ENCODE assay signal across 15 cellular contexts in genomic region chr1:223486366-223486765, GRCh38.
DNase-seq lines count a peak whose midpoint lies in the region; ATAC-seq, FAIRE-seq and TF ChIP-seq lines count a peak whose summit lies in the region.
"Had no signal": no experiment of that assay in that cellular context is flagged by ENCODE, and none has a peak within 500 bp of the region (broad histone marks: within the 10 kb centered on the region; RNA-seq: fewer than 3 reads in every experiment).

No MANE protein-coding gene starts in this region.

- dilution Hi-C loops in mammary epithelial cell (cut with HindIII; ENCODE audit: low sequenced_read_pairs), result no loop called here

- H3K36me3 ChIP-seq in mammary epithelial cell (ENCODE audit: insufficient read depth, low read length) (no peaks in the 10 kb centered on the region), body of pancreas (replicated peaks in 1 of 2; ENCODE audit: insufficient read depth in 1 of 2, low read depth in 2 of 2) (no peaks in the 10 kb centered on the region)
- H3K36me3 ChIP-seq: BLaER1 treated with 17β-estradiol and CSF1 and Interleukin-3, amounts not matched to agents 10 nM and 100 nM; gastrocnemius medialis had no signal

- H3K4me1 ChIP-seq in A549 (no peaks in the 10 kb centered on the region), mammary epithelial cell (ENCODE audit: insufficient read depth, low read length) (peaks cover 1% of the 10 kb centered on the region), body of pancreas (no peaks in the 10 kb centered on the region)
- H3K4me1 ChIP-seq: gastrocnemius medialis had no signal

- H4K20me1 ChIP-seq in mammary epithelial cell (ENCODE audit: insufficient read depth, low read length), result no peaks in the 10 kb centered on the region
- H4K20me1 ChIP-seq: BLaER1 treated with 17β-estradiol and CSF1 and Interleukin-3, amounts not matched to agents 10 nM and 100 nM had no signal

- H2AFZ ChIP-seq in mammary epithelial cell (ENCODE audit: low read depth, low read length), result no peak overlapping the region

- H3K4me2 ChIP-seq in A549 (no peak overlapping the region), mammary epithelial cell (ENCODE audit: insufficient read depth, low read depth, low read length) (no peak overlapping the region)
- H3K4me2 ChIP-seq: BLaER1 treated with 17β-estradiol and CSF1 and Interleukin-3, amounts not matched to agents 10 nM and 100 nM had no signal

- CTCF ChIA-PET in A549 (lab: Yijun Ruan, JAX) (interaction anchor here (1.3 kb wide), 1 partner anchor 11 kb away, joined by 3 read pairs; no protein-coding TSS in a partner anchor), mammary epithelial cell (lab: Charles Lee; ENCODE audit: low non-redundant PET) (no interaction called here)

- BruUV-seq in mammary epithelial cell (replicated peaks; lab: Mats Ljungman, UMichigan), result no TSS peak

- 61% methylated on average over 3 of the region's 3 CpGs for WGBS in A549 (ENCODE audit: missing lambda C conversion rate)
- WGBS in mammary epithelial cell (ENCODE audit: low coverage, missing lambda C conversion rate), result 86% methylated on average over 3 of the region's 3 CpGs
- 59% methylated on average over 3 of the region's 3 CpGs for WGBS in body of pancreas, 2 donors

- no peaks in the 10 kb centered on the region for H3K27me3 ChIP-seq in mammary epithelial cell (ENCODE audit: insufficient read depth, low read length)
- no peaks in the 10 kb centered on the region for H3K27me3 ChIP-seq in body of pancreas
- H3K27me3 ChIP-seq: BLaER1 treated with 17β-estradiol and CSF1 and Interleukin-3, amounts not matched to agents 10 nM and 100 nM had no signal

- H3K27ac ChIP-seq in A549, result no peak overlapping the region
- H3K27ac ChIP-seq in mammary epithelial cell (ENCODE audit: insufficient read depth, low read depth, low read length), result no peak overlapping the region
- no peak overlapping the region for H3K27ac ChIP-seq in body of pancreas
- H3K27ac ChIP-seq: BLaER1 treated with 17β-estradiol and CSF1 and Interleukin-3, amounts not matched to agents 10 nM and 100 nM; gastrocnemius medialis had no signal

- no peak for TF ChIP-seq POLR2A in A549 (IDR thresholded peaks at IDR 0.05; ENCODE audit: low read length)
- TF ChIP-seq POLR2A in body of pancreas (IDR thresholded peaks at IDR 0.05), result no peak

- in situ Hi-C loops in mammary epithelial cell (cut with MboI; ENCODE audit: low sequenced_read_pairs in 2 of 2), result no loop called here

- TF ChIP-seq CTCF in A549 (IDR thresholded peaks at IDR 0.05) (no peak), GM12864 (IDR thresholded peaks at IDR 0.05; ENCODE audit: low read depth, low read length, missing control alignments) (peak; percentile 27), mammary epithelial cell (conservative IDR thresholded peaks at IDR 0.05 in 1 of 2, IDR thresholded peaks at IDR 0.05 in 1 of 2; ENCODE audit: extremely low read depth in 1 of 2, insufficient read depth in 1 of 2, low read depth in 1 of 2, low read length in 2 of 2) (peak; percentile 10 to 35), body of pancreas (IDR thresholded peaks at IDR 0.05) (peak in 2 of 7 experiments; percentile 8 to 14)

- TF ChIP-seq RAD21 in A549 (conservative IDR thresholded peaks at IDR 0.05 in 1 of 2, IDR thresholded peaks at IDR 0.05 in 1 of 2), result 0 out of 5 replicates have a peak, but pooled peaks of 1 of the 2 experiments have one; percentile 4

- no peak for TF ChIP-seq EP300 in A549 (IDR thresholded peaks at IDR 0.05)

- ATAC-seq in A549 (peak; percentile 11 to 60; a peak in 3 of 6 replicates), body of pancreas (no peak)
- ATAC-seq: activated CD4-positive, alpha-beta T cell treated with anti-CD3 and anti-CD28 coated beads for 36 hours; activated T-cell treated with anti-CD3 and anti-CD28 coated beads, Interleukin-2, amount 50 U/mL, for 72 hours; gastrocnemius medialis had no signal

- H3K4me3 ChIP-seq in A549 (no peak overlapping the region), GM12864 (ENCODE audit: low read depth, low read length) (no peak overlapping the region), mammary epithelial cell (replicated peaks in 1 of 3; ENCODE audit: insufficient read depth in 1 of 3, low read depth in 2 of 3, low read length in 3 of 3) (no peak overlapping the region), body of pancreas (no peak overlapping the region)
- H3K4me3 ChIP-seq: BLaER1 treated with 17β-estradiol and CSF1 and Interleukin-3, amounts not matched to agents 10 nM and 100 nM; gastrocnemius medialis had no signal

- no peaks in the 10 kb centered on the region for H3K79me2 ChIP-seq in mammary epithelial cell (ENCODE audit: insufficient read depth, low read length)

- no peak for FAIRE-seq in A549 (lab: Jason Lieb, UNC)

- H3K9ac ChIP-seq in mammary epithelial cell (ENCODE audit: insufficient read depth, low read length), result no peak overlapping the region
- H3K9ac ChIP-seq: BLaER1 treated with 17β-estradiol and CSF1 and Interleukin-3, amounts not matched to agents 10 nM and 100 nM had no signal

- DNase-seq in A549 (ENCODE audit: low read depth in 1 of 2, low spot score in 1 of 2), result no peak
- no peak for DNase-seq in GM12864 (ENCODE audit: low read depth)
- peak; percentile 47 for DNase-seq in NCI-H2171 (lab: John Stamatoyannopoulos, UW)
- DNase-seq in mammary epithelial cell, result no peak
- no peak for DNase-seq in activated CD4-positive, alpha-beta T cell treated with anti-CD3 and anti-CD28 coated beads, Interleukin-2, amount 50 U/mL, for 4 hours
- DNase-seq in A172 (ENCODE audit: low spot score), result no peak
- DNase-seq in body of pancreas, result no peak
- DNase-seq in NK-92 treated with Interleukin-12 subunit alpha and Interleukin-12 subunit beta, amount 100 ng/mL, for 24 hours (lab: John Stamatoyannopoulos, UW), result no peak
- DNase-seq: activated CD4-positive, alpha-beta T cell treated with anti-CD3 and anti-CD28 coated beads for 36 hours; activated T-cell treated with anti-CD3 and anti-CD28 coated beads, Interleukin-2, amount 50 U/mL, for 72 hours; effector CD8-positive, alpha-beta T cell; gastrocnemius medialis; islet precursor cell; stimulated activated CD4-positive, alpha-beta T cell treated with anti-CD3 and anti-CD28 coated beads, Interleukin-4, amount 100 ng/mL, for 24 hours had no signal

- POLR2A ChIA-PET in A549 (lab: Yijun Ruan, JAX), result no interaction called here

- H3K9me3 ChIP-seq in A549 (no peaks in the 10 kb centered on the region), mammary epithelial cell (replicated peaks; ENCODE audit: insufficient read depth, low read length) (no peaks in the 10 kb centered on the region), body of pancreas (no peaks in the 10 kb centered on the region)
- H3K9me3 ChIP-seq: BLaER1 treated with 17β-estradiol and CSF1 and Interleukin-3, amounts not matched to agents 10 nM and 100 nM; gastrocnemius medialis had no signal

- intact Hi-C loops in mammary epithelial cell (cut with micrococcal nuclease), result no loop called here
- intact Hi-C loops in body of pancreas (cut with DNase I), result no loop called here

TF ChIP-seq in A549, 52 proteins besides CTCF, POLR2A, EP300 and RAD21:
- TF ChIP-seq USF2 (IDR thresholded peaks at IDR 0.05), result no peak
- TF ChIP-seq HEYL (CRISPR knock-in tag; IDR thresholded peaks at IDR 0.05), result no peak
- no peak for TF ChIP-seq CBX2 (IDR thresholded peaks at IDR 0.05; ENCODE audit: borderline replicate concordance, low read depth)
- no peak for TF ChIP-seq ESRRA (IDR thresholded peaks at IDR 0.05; ENCODE audit: borderline replicate concordance, low read length)
- TF ChIP-seq MAX (IDR thresholded peaks at IDR 0.05), result no peak
- TF ChIP-seq SREBF2 (IDR thresholded peaks at IDR 0.05), result no peak
TF ChIP-seq in A549: peak in this region for 0.
